Comparison of ENCODE assay signal across 9 cellular contexts in genomic region chr20:32019156-32019510, GRCh38. TPM values are rescaled to one million over a fixed set of nuclear protein-coding genes. Genes with fewer than 3 reads are reported as not detected.
DNase-seq lines count a peak whose midpoint lies in the region; ATAC-seq, FAIRE-seq and TF ChIP-seq lines count a peak whose summit lies in the region.
"Had no signal": no experiment of that assay in that cellular context is flagged by ENCODE, and none has a peak within 500 bp of the region (broad histone marks: within the 10 kb centered on the region; RNA-seq: fewer than 3 reads in every experiment).

No MANE protein-coding gene starts in this region.

- no peaks in the 10 kb centered on the region for H3K9me3 Mint-ChIP-seq in activated CD4-positive, alpha-beta T cell treated with anti-CD3 and anti-CD28 coated beads for 36 hours (ENCODE audit: low read depth)

- H3K4me1 ChIP-seq in psoas muscle, result no peaks in the 10 kb centered on the region

- peaks cover 21% of the 10 kb centered on the region for H3K4me1 Mint-ChIP-seq in activated CD4-positive, alpha-beta T cell treated with anti-CD3 and anti-CD28 coated beads for 36 hours

- CTCF ChIA-PET in activated CD4-positive, alpha-beta T cell treated with anti-CD3 and anti-CD28 coated beads for 36 hours (lab: Charles Lee), result interaction anchor here (3.4 kb wide), 1 partner anchor 12 kb away, joined by 26 read pairs; no protein-coding TSS in a partner anchor

- no peak overlapping the region for H3K27ac Mint-ChIP-seq in activated CD4-positive, alpha-beta T cell treated with anti-CD3 and anti-CD28 coated beads for 36 hours

- no peak for TF ChIP-seq POLR2A in GM12891 (IDR thresholded peaks at IDR 0.05; ENCODE audit: low read depth, low read length)

- no peaks in the 10 kb centered on the region for H3K36me3 ChIP-seq in psoas muscle (ENCODE audit: insufficient read depth in 1 of 2, low read depth in 1 of 2)

- no peaks in the 10 kb centered on the region for H3K9me3 ChIP-seq in psoas muscle

- intact Hi-C loops in activated CD4-positive, alpha-beta T cell treated with anti-CD3 and anti-CD28 coated beads for 36 hours (cut with DNase I, micrococcal nuclease), result no loop called here
- intact Hi-C loops in psoas muscle (cut with DNase I), result no loop called here

- FAIRE-seq in GM12891 (lab: Jason Lieb, UNC), result no peak

- peak overlapping the region; percentile 68 for H3K4me3 Mint-ChIP-seq in activated CD4-positive, alpha-beta T cell treated with anti-CD3 and anti-CD28 coated beads for 36 hours

- peaks cover 0 to 76% (median 10%) of the 10 kb centered on the region in 3 donors for H3K27me3 ChIP-seq in psoas muscle (ENCODE audit: insufficient read depth in 3 of 3, low read length in 2 of 3)

- WGBS in psoas muscle, 3 donors, result 0% methylated on average over 2 to 42 of the region's 42 CpGs

- H3K36me3 Mint-ChIP-seq in activated CD4-positive, alpha-beta T cell treated with anti-CD3 and anti-CD28 coated beads for 36 hours (ENCODE audit: low read depth), result no peaks in the 10 kb centered on the region

- POLR2A ChIA-PET in activated CD4-positive, alpha-beta T cell treated with anti-CD3 and anti-CD28 coated beads for 36 hours (lab: Charles Lee), result no interaction called here

- no peak for ATAC-seq in activated CD4-positive, alpha-beta T cell treated with anti-CD3 and anti-CD28 coated beads for 36 hours
- ATAC-seq in psoas muscle (peak in 1 of 4 donors; percentile 44), HG02970 (IDR thresholded peaks at IDR 0.05; ENCODE audit: low FRiP score, unreplicated experiment) (no peak), GM21723 (IDR thresholded peaks at IDR 0.05; ENCODE audit: unreplicated experiment) (no peak)

- DNase-seq in activated CD4-positive, alpha-beta T cell treated with anti-CD3 and anti-CD28 coated beads for 36 hours, result peak; percentile 37
- no peak for DNase-seq in activated CD4-positive, alpha-beta T cell treated with anti-CD3 and anti-CD28 coated beads for 1 hour
- peak; percentile 54 for DNase-seq in NCI-H774 (lab: John Stamatoyannopoulos, UW)
- DNase-seq in dermis blood vessel endothelial cell, result peak; percentile 44
- DNase-seq in psoas muscle, result no peak
- DNase-seq in GM12891 (ENCODE audit: insufficient read length, low spot score), result no peak

- no peak for TF ChIP-seq CTCF in psoas muscle (IDR thresholded peaks at IDR 0.05)

- no peak overlapping the region for H3K27ac ChIP-seq in psoas muscle

- H3K4me3 ChIP-seq in psoas muscle, result peak overlapping the region; percentile 61

- peaks cover 58% of the 10 kb centered on the region for H3K27me3 Mint-ChIP-seq in activated CD4-positive, alpha-beta T cell treated with anti-CD3 and anti-CD28 coated beads for 36 hours

TF ChIP-seq in GM12891, 5 proteins besides CTCF, POLR2A, EP300 and RAD21:
- TF ChIP-seq SPI1 (IDR thresholded peaks at IDR 0.05; ENCODE audit: low read depth, low read length) (no peak), TAF1 (IDR thresholded peaks at IDR 0.05; ENCODE audit: low read depth, low read length) (no peak), POLR2AphosphoS5 (IDR thresholded peaks at IDR 0.05; ENCODE audit: low read depth, low read length) (no peak)

RNA-seq across cellular contexts. Expression of gene CCM2L, which starts 8.9 kb away (rescaled TPM):
- total RNA-seq in activated CD4-positive, alpha-beta T cell treated with anti-CD3 and anti-CD28 coated beads for 36 hours, result not detected
- 31.1 and 35.5 TPM in 2 replicates for total RNA-seq in dermis blood vessel endothelial cell
- total RNA-seq in psoas muscle, result 1 to 10 TPM; 3.3 to 7.3 (median 3.7) TPM
- polyA plus RNA-seq in psoas muscle, result 1 to 10 TPM; 3.4 to 4.9 (median 4.0) TPM
- not detected for polyA plus RNA-seq in GM12891 (2012; ENCODE audit: low read depth, missing spikeins)
- total RNA-seq: activated CD8-positive, alpha-beta memory T cell treated with anti-CD3 and anti-CD28 coated beads for 36 hours had no signal

RNA-seq across cellular contexts. Expression of gene HCK, which starts 32.9 kb away (rescaled TPM):
- total RNA-seq in activated CD4-positive, alpha-beta T cell treated with anti-CD3 and anti-CD28 coated beads for 36 hours, result not detected
- total RNA-seq in dermis blood vessel endothelial cell, result not detected in 2 replicates
- 1 to 10 TPM; 1.9 to 5.5 (median 2.8) TPM for total RNA-seq in psoas muscle
- polyA plus RNA-seq in psoas muscle, result 1 to 10 TPM in 2 of 3 donors, under 1 TPM in 1; 0.79 to 1.2 (median 1.2) TPM
- polyA plus RNA-seq in GM12891 (2012; ENCODE audit: low read depth, missing spikeins), result 42.0 TPM
- total RNA-seq: activated CD8-positive, alpha-beta memory T cell treated with anti-CD3 and anti-CD28 coated beads for 36 hours had no signal

RNA-seq across cellular contexts. Expression of gene XKR7, which starts 51.2 kb away (rescaled TPM):
- total RNA-seq in activated CD4-positive, alpha-beta T cell treated with anti-CD3 and anti-CD28 coated beads for 36 hours, result under 1 TPM in 1 of 2 experiments, not detected in 1; 0.02 TPM
- total RNA-seq in dermis blood vessel endothelial cell (under 0.01 TPM in 1 of 2 replicates, not detected in the other), psoas muscle (under 1 TPM in 1 of 4 donors, not detected in 3; 0.02 TPM)
- under 1 TPM in 1 of 3 donors, not detected in 2; under 0.01 TPM for polyA plus RNA-seq in psoas muscle
- polyA plus RNA-seq in GM12891 (2012; ENCODE audit: low read depth, missing spikeins), result not detected

Comparison
In these comparisons a context has a peak if more than half of its experiments do, and no peak if none do; other contexts are left out.
1. DNase-seq: peak in activated CD4-positive, alpha-beta T cell treated with anti-CD3 and anti-CD28 coated beads for 36 hours (single experiment), NCI-H774 (single experiment) and dermis blood vessel endothelial cell (single experiment); none in activated CD4-positive, alpha-beta T cell treated with anti-CD3 and anti-CD28 coated beads for 1 hour (single experiment), psoas muscle (0 of 2) and GM12891 (single experiment).
2. RNA of gene CCM2L, which starts 8.9 kb away (total RNA-seq): 31.1 to 35.5 TPM in dermis blood vessel endothelial cell and 3.3 to 7.3 TPM in psoas muscle; not detected in activated CD4-positive, alpha-beta T cell treated with anti-CD3 and anti-CD28 coated beads for 36 hours; every median in the first group is over 4 times any median in the second.